In the genomic region with DNA sequence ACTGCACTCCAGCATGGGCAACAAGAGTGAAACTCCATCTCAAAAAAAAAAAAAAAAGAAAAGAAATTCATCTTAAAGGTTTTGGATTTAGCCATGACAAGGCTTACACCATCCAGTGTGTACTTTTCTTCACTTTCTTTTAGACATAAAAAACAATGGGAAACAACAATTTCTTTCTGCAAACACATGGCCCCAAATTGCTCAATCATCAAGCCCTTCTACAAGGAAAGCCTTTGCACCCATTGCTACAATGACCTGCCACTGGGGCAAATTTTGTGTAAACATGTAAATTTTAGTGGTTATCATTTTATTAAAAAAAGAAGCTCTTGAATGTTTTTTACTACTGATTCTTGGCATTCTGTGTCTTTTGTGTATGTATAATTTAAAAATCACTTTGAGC, we compare ENCODE assay signal across 25 cellular contexts.
"Had no signal": no experiment of that assay in that cellular context is flagged by ENCODE, and none has a peak within 500 bp of the region (broad histone marks: within the 10 kb centered on the region; RNA-seq: fewer than 3 reads in every experiment).

No MANE protein-coding gene starts in this region.

- H3K27ac ChIP-seq: neural progenitor cell, ovary, parathyroid adenoma, psoas muscle, right lobe of liver, sigmoid colon, stomach, thoracic aorta, thyroid gland, tibial nerve, upper lobe of left lung, uterus had no signal

- H3K9me3 ChIP-seq: ovary, psoas muscle, right lobe of liver, sigmoid colon, stomach, thoracic aorta, thyroid gland, tibial nerve, upper lobe of left lung, uterus had no signal

- H3K36me3 ChIP-seq: neural progenitor cell, ovary, right lobe of liver, sigmoid colon, stomach, thoracic aorta, thyroid gland, tibial nerve, upper lobe of left lung, uterus had no signal

- H3K27me3 ChIP-seq: neural progenitor cell, ovary, right lobe of liver, sigmoid colon, stomach, thyroid gland, tibial nerve, upper lobe of left lung, uterus had no signal

- H3K4me3 ChIP-seq: neural progenitor cell, ovary, psoas muscle, right lobe of liver, sigmoid colon, stomach, thoracic aorta, thyroid gland, tibial nerve, upper lobe of left lung, uterus had no signal

- DNase-seq: natural killer cell; occipital lobe; ovary; posterior cingulate gyrus; psoas muscle; right cardiac atrium; right lobe of liver; sigmoid colon; small intestine; stimulated activated CD4-positive, alpha-beta T cell treated with anti-CD3 and anti-CD28 coated beads, Interleukin-15, amount 100 ng/mL, for 24 hours; stimulated activated CD4-positive, alpha-beta T cell treated with anti-CD3 and anti-CD28 coated beads, Interleukin-2, amount 100 ng/mL, for 24 hours; stimulated activated CD4-positive, alpha-beta T cell treated with anti-CD3 and anti-CD28 coated beads, Interleukin-2, amount 100 ng/mL, for 48 hours; stimulated activated CD4-positive, alpha-beta T cell treated with anti-CD3 and anti-CD28 coated beads, Interleukin-4, amount 100 ng/mL, for 24 hours; stimulated activated naive B cell treated with anti-CD40 and anti-IgM and Interleukin-4, amounts not matched to agents 10 μg/mL and 1 μg/mL and 100 μg/mL, for 72 hours; stimulated activated naive CD4-positive, alpha-beta T cell treated with Interleukin-2 at 50 U/mL for 16 hours; stomach; thyroid gland; trophoblast cell; upper lobe of left lung; uterus had no signal

- H3K4me1 ChIP-seq: neural progenitor cell, parathyroid adenoma, right lobe of liver, sigmoid colon, stomach, thyroid gland, upper lobe of left lung, uterus had no signal

- ATAC-seq: natural killer cell; psoas muscle; right cardiac atrium; stimulated activated effector memory CD8-positive, alpha-beta T cell treated with anti-CD3 and anti-CD28 coated beads, Interleukin-12 subunit alpha, Interleukin-12 subunit beta, amount 100 ng/mL, for 72 hours; stimulated activated naive B cell treated with anti-CD40 and anti-IgM and Interleukin-4, amounts not matched to agents 10 μg/mL and 1 μg/mL and 100 μg/mL, for 72 hours had no signal

- H3K9ac ChIP-seq: neural progenitor cell, parathyroid adenoma had no signal
